9 cellular contexts compared by ENCODE assay signal in the genomic region with DNA sequence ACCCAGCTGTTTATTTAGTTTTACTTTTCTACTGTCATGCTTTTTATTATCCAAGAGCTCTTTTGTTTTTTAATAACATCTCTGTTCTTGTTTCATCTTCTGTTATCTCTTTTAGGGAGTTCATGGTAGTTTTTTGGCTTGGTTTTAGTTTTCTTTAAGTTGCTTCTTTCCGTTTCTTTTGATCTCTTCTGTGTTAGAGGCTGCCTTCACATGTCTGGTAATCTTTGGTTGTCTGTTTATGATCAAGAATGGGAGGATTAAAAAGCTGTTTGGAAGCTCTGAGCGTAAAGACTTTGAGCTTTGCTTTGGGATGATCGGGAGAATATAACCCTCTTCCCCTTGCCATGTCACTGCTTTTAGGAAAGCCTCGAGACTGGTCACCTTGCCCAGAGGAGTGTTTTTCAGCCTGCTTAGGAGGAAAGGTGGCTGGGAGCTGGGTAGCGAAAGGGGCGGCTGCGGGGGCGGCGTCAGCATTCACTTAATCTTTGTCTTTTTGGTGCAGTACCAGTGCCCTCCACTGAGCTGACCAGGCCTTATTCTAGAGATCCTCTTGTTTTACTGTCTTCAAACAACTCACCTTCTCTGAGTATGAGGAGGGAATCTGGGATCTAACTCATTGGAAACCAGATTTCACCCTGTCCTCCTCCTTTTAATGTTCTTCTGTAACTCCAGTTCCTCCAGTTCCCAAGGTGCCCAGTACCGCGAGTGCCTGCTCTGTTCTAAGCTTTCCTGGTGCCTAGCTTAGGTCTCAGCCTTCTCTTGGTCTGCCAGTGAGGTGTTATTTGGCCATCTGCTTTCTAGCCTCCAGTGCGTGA. TPM values are rescaled to one million over a fixed set of nuclear protein-coding genes. Genes with fewer than 3 reads are reported as not detected.
DNase-seq lines count a peak whose midpoint lies in the region; ATAC-seq and TF ChIP-seq lines count a peak whose summit lies in the region.
"Had no signal": no experiment of that assay in that cellular context is flagged by ENCODE, and none has a peak within 500 bp of the region (broad histone marks: within the 10 kb centered on the region; RNA-seq: fewer than 3 reads in every experiment).

No MANE protein-coding gene starts in this region.

- peak overlapping the region; percentile 90 for H3K27ac Mint-ChIP-seq in activated CD8-positive, alpha-beta T cell treated with anti-CD3 and anti-CD28 coated beads for 36 hours
- H3K27ac Mint-ChIP-seq in endodermal cell (peak overlapping the region; percentile 74), neural crest cell (ENCODE audit: unreplicated experiment) (peak overlapping the region; percentile 74)

- H3K4me3 ChIP-seq in BJ (ENCODE audit: low read depth, low read length) (no peak overlapping the region), endodermal cell (ENCODE audit: low read length) (no peak overlapping the region), thymus (ENCODE audit: low read length) (no peak overlapping the region)
- H3K4me3 ChIP-seq: skin epidermis had no signal

- H3K9ac ChIP-seq in endodermal cell (ENCODE audit: extremely low read depth, low read length, poor library complexity, severe bottlenecking) = no peak overlapping the region

- peak; percentile 98 for ATAC-seq in activated CD8-positive, alpha-beta T cell treated with anti-CD3 and anti-CD28 coated beads for 36 hours
- ATAC-seq in HG02623 (IDR thresholded peaks at IDR 0.05; ENCODE audit: unreplicated experiment) = no peak

- intact Hi-C loops in activated CD8-positive, alpha-beta T cell treated with anti-CD3 and anti-CD28 coated beads for 36 hours (cut with micrococcal nuclease) = no loop called here

- H3K4me3 Mint-ChIP-seq in activated CD8-positive, alpha-beta T cell treated with anti-CD3 and anti-CD28 coated beads for 36 hours = peak overlapping the region; percentile 59
- H3K4me3 Mint-ChIP-seq in endodermal cell = no peak overlapping the region
- no peak overlapping the region for H3K4me3 Mint-ChIP-seq in neural crest cell

- H3K27me3 Mint-ChIP-seq in activated CD8-positive, alpha-beta T cell treated with anti-CD3 and anti-CD28 coated beads for 36 hours = no peaks in the 10 kb centered on the region
- no peaks in the 10 kb centered on the region for H3K27me3 Mint-ChIP-seq in endodermal cell (ENCODE audit: insufficient read depth)
- no peaks in the 10 kb centered on the region for H3K27me3 Mint-ChIP-seq in neural crest cell (ENCODE audit: low read depth)

- CTCF ChIA-PET in BJ (lab: Yijun Ruan, JAX) = interaction anchor here (0.6 to 2.2 kb wide), 16 partner anchors 9 to 331 kb away, joined by 3 to 10 read pairs (median 5); a partner anchor contains a TSS
- CTCF ChIA-PET in activated CD8-positive, alpha-beta T cell treated with anti-CD3 and anti-CD28 coated beads for 36 hours (lab: Charles Lee) = interaction anchor here (0.6 to 4.2 kb wide), 47 partner anchors 9 to 493 kb away, joined by 3 to 27 read pairs (median 4); a partner anchor contains a TSS

- TF ChIP-seq EP300 in Ishikawa (IDR thresholded peaks at IDR 0.05; ENCODE audit: borderline replicate concordance) = no peak

- H3K4me1 Mint-ChIP-seq in activated CD8-positive, alpha-beta T cell treated with anti-CD3 and anti-CD28 coated beads for 36 hours (ENCODE audit: low read depth) = peaks cover 70% of the 10 kb centered on the region
- H3K4me1 Mint-ChIP-seq in endodermal cell (peaks cover 9% of the 10 kb centered on the region), neural crest cell (peaks cover 14% of the 10 kb centered on the region)

- TF ChIP-seq RAD21 in Ishikawa (IDR thresholded peaks at IDR 0.05; ENCODE audit: low read depth) = no peak

- 53 to 89% methylated on average over 5 to 12 of the region's 12 CpGs for WGBS in endodermal cell (ENCODE audit: insufficient coverage in 1 of 2, insufficient read length in 1 of 2), 2 experiments
- WGBS in thymus = 80% methylated on average over 12 of the region's 12 CpGs

- no peaks in the 10 kb centered on the region for H3K9me3 Mint-ChIP-seq in activated CD8-positive, alpha-beta T cell treated with anti-CD3 and anti-CD28 coated beads for 36 hours
- no peaks in the 10 kb centered on the region for H3K9me3 Mint-ChIP-seq in endodermal cell
- no peaks in the 10 kb centered on the region for H3K9me3 Mint-ChIP-seq in neural crest cell

- H3K36me3 ChIP-seq in BJ (ENCODE audit: control insufficient read depth, insufficient read depth, low read length) = peaks cover 5% of the 10 kb centered on the region
- H3K36me3 ChIP-seq in endodermal cell (ENCODE audit: control insufficient read depth, insufficient read depth, low read length) = peaks cover 64% of the 10 kb centered on the region
- H3K36me3 ChIP-seq in thymus (ENCODE audit: control insufficient read depth, insufficient read depth) = peaks cover 42% of the 10 kb centered on the region

- H3K27me3 ChIP-seq in BJ (ENCODE audit: control insufficient read depth, insufficient read depth, low read length) (no peaks in the 10 kb centered on the region), endodermal cell (ENCODE audit: control insufficient read depth, insufficient read depth, low read length, poor library complexity, severe bottlenecking) (no peaks in the 10 kb centered on the region), thymus (ENCODE audit: control insufficient read depth, insufficient read depth) (no peaks in the 10 kb centered on the region)

- no peak for DNase-seq in BJ (ENCODE audit: low read depth)
- DNase-seq in activated CD8-positive, alpha-beta T cell treated with anti-CD3 and anti-CD28 coated beads for 36 hours = peak; percentile 90
- DNase-seq in endodermal cell = peak; percentile 92
- DNase-seq in neural crest cell (ENCODE audit: low read depth, low spot score) = peak; percentile 47
- no peak for DNase-seq in NCI-H446 treated with DMSO at 0.1 percent for 48 hours (lab: John Stamatoyannopoulos, UW)

- H3K9me3 ChIP-seq in endodermal cell (ENCODE audit: control insufficient read depth, low read length) (no peaks in the 10 kb centered on the region), thymus (ENCODE audit: control insufficient read depth) (no peaks in the 10 kb centered on the region)

- peaks cover 74% of the 10 kb centered on the region for H3K36me3 Mint-ChIP-seq in activated CD8-positive, alpha-beta T cell treated with anti-CD3 and anti-CD28 coated beads for 36 hours (ENCODE audit: low read depth)
- H3K36me3 Mint-ChIP-seq in endodermal cell (ENCODE audit: low read depth) = peaks cover 55% of the 10 kb centered on the region
- H3K36me3 Mint-ChIP-seq in neural crest cell (ENCODE audit: low read depth) = peaks cover 9% of the 10 kb centered on the region

- TF ChIP-seq CTCF in BJ (IDR thresholded peaks at IDR 0.05; ENCODE audit: insufficient read depth, low read depth, low read length) (peak; percentile 57), endodermal cell (conservative IDR thresholded peaks at IDR 0.05) (peak; percentile 74), neural crest cell (conservative IDR thresholded peaks at IDR 0.05) (peak; percentile 59)
- TF ChIP-seq CTCF in activated CD8-positive, alpha-beta T cell treated with anti-CD3 and anti-CD28 coated beads for 36 hours (IDR thresholded peaks at IDR 0.05) = peak; percentile 74

- no peaks in the 10 kb centered on the region for H3K4me1 ChIP-seq in endodermal cell (ENCODE audit: control insufficient read depth, insufficient read depth, low read length)
- H3K4me1 ChIP-seq in thymus (ENCODE audit: control insufficient read depth, insufficient read depth, low read length) = no peaks in the 10 kb centered on the region

- peak overlapping the region; percentile 10 for H3K27ac ChIP-seq in endodermal cell (ENCODE audit: low read depth, low read length)
- peak overlapping the region; percentile 64 for H3K27ac ChIP-seq in thymus (ENCODE audit: low read depth)

- POLR2A ChIA-PET in BJ (lab: Charles Lee) = no interaction called here
- POLR2A ChIA-PET in activated CD8-positive, alpha-beta T cell treated with anti-CD3 and anti-CD28 coated beads for 36 hours (lab: Charles Lee) = interaction anchor here (1.0 to 1.8 kb wide), 4 partner anchors 10 to 277 kb away, joined by 3 to 12 read pairs (median 6); a partner anchor contains a TSS

TF ChIP-seq in Ishikawa, 13 proteins besides CTCF, POLR2A, EP300 and RAD21:
- TF ChIP-seq EGR1 (IDR thresholded peaks at IDR 0.05) (0 out of 2 replicates have a peak, but pooled peaks have one; percentile 49), TAF1 (IDR thresholded peaks at IDR 0.05; ENCODE audit: low read depth) (no peak)

RNA-seq across cellular contexts. Expression of a gene that starts 15.5 kb away (rescaled TPM):
- polyA plus RNA-seq in BJ (2011; rRNA removed) (14.9 and 15.3 TPM in 2 replicates), thymus (24.4 TPM)
- polyA minus RNA-seq in BJ (2011; rRNA and poly(A)+ RNA removed) = 16.6 and 18.7 TPM in 2 replicates
- 10 to 100 TPM; 37.1 to 38.5 TPM for total RNA-seq in activated CD8-positive, alpha-beta T cell treated with anti-CD3 and anti-CD28 coated beads for 36 hours
- total RNA-seq in endodermal cell (10 to 100 TPM; 34.0 to 34.1 TPM), neural crest cell (40.5 TPM in 2 replicates)
- polyA plus RNA-seq in endodermal cell (2013, experiment 1 of 2) = 18.5 TPM
- polyA plus RNA-seq in endodermal cell (2013, experiment 2 of 2) = 16.3 TPM

RNA-seq across cellular contexts. Expression of a gene that starts 29.0 kb away (rescaled TPM):
- polyA plus RNA-seq in BJ (2011; rRNA removed) (not detected in 2 replicates), thymus (3.7 TPM)
- polyA minus RNA-seq in BJ (2011; rRNA and poly(A)+ RNA removed) = 0.24 TPM in 1 of 2 replicates, not detected in the other
- under 1 TPM in 1 of 2 experiments, not detected in 1; 0.22 TPM for total RNA-seq in activated CD8-positive, alpha-beta T cell treated with anti-CD3 and anti-CD28 coated beads for 36 hours
- total RNA-seq in endodermal cell (not detected), neural crest cell (0.35 and 0.43 TPM in 2 replicates)
- polyA plus RNA-seq in endodermal cell (2013, experiment 1 of 2) = 0.36 TPM
- not detected for polyA plus RNA-seq in endodermal cell (2013, experiment 2 of 2)

RNA-seq across cellular contexts. Expression of a gene that starts 57.2 kb away (rescaled TPM):
- polyA plus RNA-seq in BJ (2011; rRNA removed) = 212 and 323 TPM in 2 replicates
- polyA minus RNA-seq in BJ (2011; rRNA and poly(A)+ RNA removed) = 268 and 373 TPM in 2 replicates
- total RNA-seq in activated CD8-positive, alpha-beta T cell treated with anti-CD3 and anti-CD28 coated beads for 36 hours = 10 to 100 TPM; 89.7 to 89.8 TPM
- 100 to 1,000 TPM; 140 to 142 TPM for total RNA-seq in endodermal cell
- polyA plus RNA-seq in endodermal cell (2013, experiment 1 of 2) = 118 TPM
- polyA plus RNA-seq in endodermal cell (2013, experiment 2 of 2) = 117 TPM
- total RNA-seq in neural crest cell = 124 and 125 TPM in 2 replicates
- polyA plus RNA-seq in thymus = 63.0 TPM

Comparison
In these comparisons a context has a peak if more than half of its experiments do, and no peak if none do; other contexts are left out.
1. DNase-seq: peak in activated CD8-positive, alpha-beta T cell treated with anti-CD3 and anti-CD28 coated beads for 36 hours (single experiment), endodermal cell (single experiment) and neural crest cell (single experiment); none in BJ (single experiment) and NCI-H446 treated with DMSO at 0.1 percent for 48 hours (single experiment).
2. Peak in every context shown above with its lines, with median percentiles within 50 percentile points of each other: CTCF ChIP-seq and H3K27ac Mint-ChIP-seq.